ENCODE assay signal across 1 cellular context in the genomic region with DNA sequence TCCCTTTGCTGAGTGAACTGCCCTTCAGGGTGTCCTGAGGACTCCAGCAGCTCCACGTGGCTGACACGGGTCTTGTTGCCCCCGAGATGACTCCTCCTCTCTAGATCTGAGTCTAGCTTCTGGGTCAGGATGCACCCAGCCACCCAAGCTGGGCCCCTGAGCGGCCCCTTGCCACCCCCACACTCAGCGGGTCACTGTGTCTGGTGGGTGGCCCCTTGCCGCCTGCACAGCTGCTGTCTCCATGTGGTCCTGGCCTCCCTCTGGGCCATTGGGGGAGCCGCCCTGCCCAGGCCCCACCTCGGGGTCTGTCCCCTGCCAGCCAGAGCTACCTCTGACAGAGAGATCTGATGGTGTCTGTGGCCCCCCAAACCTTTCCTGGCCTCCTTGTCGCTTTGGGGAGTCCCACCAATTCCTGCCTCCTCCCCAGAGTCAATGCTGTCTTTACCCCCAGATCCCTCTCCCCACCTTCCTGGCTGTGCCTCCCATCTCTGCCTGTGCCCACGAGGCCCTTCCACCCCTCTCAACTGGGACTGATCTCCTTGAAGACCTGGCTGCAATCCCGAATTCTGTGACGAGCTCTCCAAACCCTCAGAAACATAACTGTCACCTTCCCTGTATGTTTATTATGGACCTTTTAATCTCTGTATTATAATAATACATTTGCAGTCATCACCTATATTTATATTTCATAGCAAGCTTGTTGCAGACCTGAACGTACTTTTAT.
TF ChIP-seq lines count a peak whose summit lies in the region.

No MANE protein-coding gene starts in this region.

TF ChIP-seq in IMR-90, 13 proteins besides CTCF, POLR2A, EP300 and RAD21:
- TF ChIP-seq MAZ (IDR thresholded peaks at IDR 0.05; ENCODE audit: borderline replicate concordance, low read depth, low read length) (no peak), RFX5 (IDR thresholded peaks at IDR 0.05; ENCODE audit: low read depth, low read length) (no peak), BHLHE40 (IDR thresholded peaks at IDR 0.05; ENCODE audit: low read depth, low read length) (no peak), MAFK (IDR thresholded peaks at IDR 0.05; ENCODE audit: low read depth, low read length) (no peak), NFE2L2 (IDR thresholded peaks at IDR 0.05; ENCODE audit: low read depth, low read length) (no peak), CEBPB (IDR thresholded peaks at IDR 0.05; ENCODE audit: low read depth, low read length) (no peak), MXI1 (IDR thresholded peaks at IDR 0.05; ENCODE audit: borderline replicate concordance, low read depth, low read length) (no peak), RCOR1 (IDR thresholded peaks at IDR 0.05; ENCODE audit: insufficient replicate concordance, low read length) (no peak), SMC3 (IDR thresholded peaks at IDR 0.05; ENCODE audit: low read depth, low read length) (no peak), FOS (IDR thresholded peaks at IDR 0.05; ENCODE audit: low read depth, low read length) (no peak), CHD1 (IDR thresholded peaks at IDR 0.05; ENCODE audit: low read depth, low read length) (no peak)
- TF ChIP-seq, protein P1, sequence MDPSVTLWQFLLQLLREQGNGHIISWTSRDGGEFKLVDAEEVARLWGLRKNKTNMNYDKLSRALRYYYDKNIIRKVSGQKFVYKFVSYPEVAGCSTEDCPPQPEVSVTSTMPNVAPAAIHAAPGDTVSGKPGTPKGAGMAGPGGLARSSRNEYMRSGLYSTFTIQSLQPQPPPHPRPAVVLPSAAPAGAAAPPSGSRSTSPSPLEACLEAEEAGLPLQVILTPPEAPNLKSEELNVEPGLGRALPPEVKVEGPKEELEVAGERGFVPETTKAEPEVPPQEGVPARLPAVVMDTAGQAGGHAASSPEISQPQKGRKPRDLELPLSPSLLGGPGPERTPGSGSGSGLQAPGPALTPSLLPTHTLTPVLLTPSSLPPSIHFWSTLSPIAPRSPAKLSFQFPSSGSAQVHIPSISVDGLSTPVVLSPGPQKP (IDR thresholded peaks at IDR 0.05; ENCODE audit: borderline replicate concordance, low read depth, low read length): no peak
- TF ChIP-seq, protein P2, sequence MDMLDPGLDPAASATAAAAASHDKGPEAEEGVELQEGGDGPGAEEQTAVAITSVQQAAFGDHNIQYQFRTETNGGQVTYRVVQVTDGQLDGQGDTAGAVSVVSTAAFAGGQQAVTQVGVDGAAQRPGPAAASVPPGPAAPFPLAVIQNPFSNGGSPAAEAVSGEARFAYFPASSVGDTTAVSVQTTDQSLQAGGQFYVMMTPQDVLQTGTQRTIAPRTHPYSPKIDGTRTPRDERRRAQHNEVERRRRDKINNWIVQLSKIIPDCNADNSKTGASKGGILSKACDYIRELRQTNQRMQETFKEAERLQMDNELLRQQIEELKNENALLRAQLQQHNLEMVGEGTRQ (IDR thresholded peaks at IDR 0.05; ENCODE audit: low read depth, low read length): no peak
